Comparison of ENCODE assay signal across 8 cellular contexts in the genomic region with DNA sequence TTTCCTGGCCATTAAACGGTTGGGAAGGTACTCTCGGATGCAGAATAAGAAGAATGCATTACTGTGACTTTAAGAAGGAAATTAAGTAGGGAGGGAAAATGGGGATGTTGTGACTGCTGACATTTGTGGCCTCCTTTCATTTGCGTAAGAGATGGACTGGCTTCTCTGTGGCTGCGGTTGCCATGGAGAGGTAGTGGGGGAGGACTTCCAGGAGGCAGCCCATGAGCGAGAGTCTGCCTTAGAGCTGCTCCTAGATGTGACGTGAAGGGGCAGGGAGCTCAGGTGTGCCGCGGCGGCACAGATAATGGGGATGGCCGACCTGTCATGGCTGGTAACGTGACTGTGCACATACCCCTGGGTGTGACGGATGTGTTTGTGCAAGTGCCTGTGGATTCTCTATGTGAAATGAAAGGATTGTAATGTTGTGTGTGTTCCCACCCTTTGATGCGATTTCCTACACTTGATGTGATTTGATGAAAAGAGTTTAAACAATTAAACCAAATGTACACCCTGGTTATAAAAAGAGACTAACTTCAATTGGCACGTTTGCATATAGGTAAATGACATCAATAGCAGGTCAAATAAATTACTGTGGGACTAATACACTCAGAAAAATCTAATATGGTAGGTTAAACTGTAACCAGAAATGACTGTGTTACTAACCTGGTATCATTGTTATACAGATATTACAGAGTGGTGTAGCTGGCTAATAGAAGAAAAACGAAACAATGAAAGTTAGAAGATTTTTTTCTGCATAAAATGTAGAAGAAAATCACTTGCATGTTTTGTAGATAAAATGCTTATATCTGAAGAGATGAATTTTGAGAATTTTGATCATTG. TPM values are rescaled to one million over a fixed set of nuclear protein-coding genes. Genes with fewer than 3 reads are reported as not detected.
A peak's percentile ranks its signal among the peaks of the same experiment; 100 is the strongest.
DNase-seq lines count a peak whose midpoint lies in the region; ATAC-seq and TF ChIP-seq lines count a peak whose summit lies in the region.

No MANE protein-coding gene starts in this region.

- intact Hi-C loops in heart left ventricle (cut with DNase I) (loop anchor here in 1 of 10 donors (10.0 kb wide), 1 partner anchor 174 kb away; no protein-coding TSS in a partner anchor), posterior cingulate gyrus (cut with DNase I) (no loop called here)

- peak overlapping the region; percentile 5; the same call in 1 of the 2 replicates for H2AFZ ChIP-seq in OCI-LY3 (ENCODE audit: low read depth, low read length)
- no peak overlapping the region for H2AFZ ChIP-seq in GM23248

- H3K36me3 ChIP-seq in OCI-LY3 (replicated peaks; ENCODE audit: low read depth, low read length), result no peaks in the 10 kb centered on the region
- no peaks in the 10 kb centered on the region for H3K36me3 ChIP-seq in heart left ventricle
- no peaks in the 10 kb centered on the region for H3K36me3 ChIP-seq in GM23248 (ENCODE audit: low read depth)

- ATAC-seq in GM18868 (IDR thresholded peaks at IDR 0.05; ENCODE audit: unreplicated experiment) (peak; percentile 79), HG03095 (IDR thresholded peaks at IDR 0.05; ENCODE audit: unreplicated experiment) (peak; percentile 84), heart left ventricle (peak; percentile 62 to 83 (median 80))

- H3K4me2 ChIP-seq in OCI-LY3 (ENCODE audit: low read length) (peak overlapping the region; percentile 87), GM23248 (ENCODE audit: unreplicated experiment) (no peak overlapping the region)

- TF ChIP-seq POLR2A in heart left ventricle (IDR thresholded peaks at IDR 0.05), result no peak

- DNase-seq in activated gamma-delta T cell (lab: John Stamatoyannopoulos, UW), result peak; percentile 18
- peak; percentile 49 to 74 (median 70) for DNase-seq in heart left ventricle
- DNase-seq in posterior cingulate gyrus, result peak; percentile 29 to 95 (median 72)
- no peak for DNase-seq in NCI-H1048 (lab: John Stamatoyannopoulos, UW)
- DNase-seq in GM23248, result no peak

- H3K9ac ChIP-seq in OCI-LY3 (ENCODE audit: low read length) (no peak overlapping the region; the same call in 1 of the 2 replicates), GM23248 (no peak overlapping the region)

- H3K4me3 ChIP-seq in OCI-LY3 (ENCODE audit: low read length) (peak overlapping the region; percentile 76), heart left ventricle (peak overlapping the region in 3 of 12 donors; percentile 4 to 38 (median 13)), GM23248 (no peak overlapping the region)

- H3K79me2 ChIP-seq in OCI-LY3 (ENCODE audit: low read length) (peaks cover 44% of the 10 kb centered on the region), GM23248 (ENCODE audit: insufficient read depth) (peaks cover 62% of the 10 kb centered on the region)

- no peak for TF ChIP-seq CTCF in OCI-LY3 (IDR thresholded peaks at IDR 0.05; ENCODE audit: low read depth, low read length)
- TF ChIP-seq CTCF in heart left ventricle (IDR thresholded peaks at IDR 0.05), result no peak

- 73 to 79% (median 76%) methylated on average over 15 of the region's 15 CpGs for WGBS in heart left ventricle, 4 donors
- WGBS in GM23248 (ENCODE audit: low coverage in 1 of 2, low lambda C conversion rate in 2 of 2, missing lambda C conversion rate in 2 of 2), 2 experiments, result 92 to 96% methylated on average over 15 of the region's 15 CpGs

- H3K9me2 ChIP-seq in GM23248 (ENCODE audit: insufficient read depth), result no peaks in the 10 kb centered on the region

- no peak overlapping the region for H3K27ac ChIP-seq in OCI-LY3 (ENCODE audit: low read length)
- peak overlapping the region in 1 of 12 donors; percentile 14 for H3K27ac ChIP-seq in heart left ventricle
- no peak overlapping the region for H3K27ac ChIP-seq in GM23248

- in situ Hi-C loops in GM23248 (cut with MboI), result no loop called here

- H3K4me1 ChIP-seq in OCI-LY3 (ENCODE audit: low read length) (peaks cover 69% of the 10 kb centered on the region), heart left ventricle (peaks cover 0 to 50% (median 10%) of the 10 kb centered on the region in 12 donors), GM23248 (ENCODE audit: insufficient read depth) (peaks cover 15% of the 10 kb centered on the region)

- peaks cover 6% of the 10 kb centered on the region; the same call in 1 of the 2 replicates for H4K20me1 ChIP-seq in OCI-LY3 (ENCODE audit: insufficient read depth, low read length)
- no peaks in the 10 kb centered on the region for H4K20me1 ChIP-seq in GM23248 (ENCODE audit: insufficient read depth)

- H3F3A ChIP-seq in GM23248 (ENCODE audit: insufficient read depth), result peaks cover 17% of the 10 kb centered on the region

- H3K27me3 ChIP-seq in OCI-LY3 (ENCODE audit: low read depth, low read length) (no peaks in the 10 kb centered on the region), heart left ventricle (no peaks in the 10 kb centered on the region), GM23248 (replicated peaks; ENCODE audit: insufficient read depth) (no peaks in the 10 kb centered on the region)

- no peaks in the 10 kb centered on the region for H3K9me3 ChIP-seq in OCI-LY3 (ENCODE audit: insufficient read depth, low read length)
- H3K9me3 ChIP-seq in heart left ventricle, result no peaks in the 10 kb centered on the region
- no peaks in the 10 kb centered on the region for H3K9me3 ChIP-seq in GM23248 (ENCODE audit: low read depth)

RNA-seq across cellular contexts. Expression of gene HIVEP1, which starts 48.9 kb away (rescaled TPM):
- 10 to 100 TPM in 8 of 9 donors, 1 to 10 TPM in 1; 10.0 to 22.8 (median 13.7) TPM for total RNA-seq in heart left ventricle
- polyA plus RNA-seq in heart left ventricle (1 to 10 TPM; 3.5 to 5.5 TPM), GM23248 (2016; fragmentation: Nextera tagmentation; extraction: Ambion mirVana) (3.3 and 3.8 TPM in 2 replicates)
- total RNA-seq in GM23248 (2014; rRNA removed; shearing (Covaris generic)), result 7.1 and 15.2 TPM in 2 replicates

Comparison
In these comparisons a context has a peak if more than half of its experiments do, and no peak if none do; other contexts are left out.
1. DNase-seq: peak in activated gamma-delta T cell (single experiment), heart left ventricle (5 of 5) and posterior cingulate gyrus (10 of 10); none in NCI-H1048 (single experiment) and GM23248 (single experiment).
2. Peak in every context shown above with its lines, with median percentiles within 50 percentile points of each other: ATAC-seq.